Comparison of ENCODE assay signal across 12 cellular contexts in genomic region chr3:103085465-103085864, GRCh38.
DNase-seq lines count a peak whose midpoint lies in the region; ATAC-seq and TF ChIP-seq lines count a peak whose summit lies in the region.
"Had no signal": no experiment of that assay in that cellular context is flagged by ENCODE, and none has a peak within 500 bp of the region (broad histone marks: within the 10 kb centered on the region; RNA-seq: fewer than 3 reads in every experiment).

No MANE protein-coding gene starts in this region.

- H3K9ac ChIP-seq in Loucy (ENCODE audit: low read depth, low read length, poor library complexity, severe bottlenecking) (no peak overlapping the region), neural cell (ENCODE audit: low read length) (no peak overlapping the region)

- DNase-seq in A172 (ENCODE audit: low spot score) (no peak), foreskin fibroblast (no peak)
- no peak for DNase-seq in activated T-cell treated with anti-CD3 and anti-CD28 coated beads, Interleukin-2, amount 50 U/mL, for 72 hours
- DNase-seq: brain microvascular endothelial cell; CD4-positive, alpha-beta memory T cell; upper lobe of left lung had no signal

- H3K4me1 ChIP-seq in Loucy (ENCODE audit: insufficient read depth, low read length, poor library complexity, severe bottlenecking), result peaks cover 11% of the 10 kb centered on the region
- H3K4me1 ChIP-seq: upper lobe of left lung had no signal

- H3K4me1 Mint-ChIP-seq in activated T-cell treated with anti-CD3 and anti-CD28 coated beads, Interleukin-2, amount 50 U/mL, for 72 hours (ENCODE audit: low read depth), result no peaks in the 10 kb centered on the region
- H3K4me1 Mint-ChIP-seq: CD4-positive, alpha-beta memory T cell had no signal

- peaks cover 2 to 3% of the 10 kb centered on the region in 2 donors for H3K9me3 Mint-ChIP-seq in activated T-cell treated with anti-CD3 and anti-CD28 coated beads, Interleukin-2, amount 50 U/mL, for 72 hours

- H3F3A ChIP-seq in Loucy (ENCODE audit: low read depth) (no peaks in the 10 kb centered on the region), neural cell (ENCODE audit: insufficient read depth, low read length, poor library complexity, severe bottlenecking) (no peaks in the 10 kb centered on the region)

- H3K79me2 ChIP-seq in Loucy (ENCODE audit: insufficient read depth, low read length), result no peaks in the 10 kb centered on the region
- no peaks in the 10 kb centered on the region for H3K79me2 ChIP-seq in neural cell (replicated peaks; ENCODE audit: insufficient read depth, low read length)

- H3K4me3 Mint-ChIP-seq in activated T-cell treated with anti-CD3 and anti-CD28 coated beads, Interleukin-2, amount 50 U/mL, for 72 hours, result no peak overlapping the region
- H3K4me3 Mint-ChIP-seq: CD4-positive, alpha-beta memory T cell had no signal

- H3K27ac ChIP-seq in neural cell (ENCODE audit: low read length), result no peak overlapping the region
- H3K27ac ChIP-seq: brain microvascular endothelial cell, upper lobe of left lung had no signal

- peak overlapping the region; percentile 76; the same call in 1 of the 2 replicates for H2AFZ ChIP-seq in Loucy (ENCODE audit: low read length)
- no peak overlapping the region for H2AFZ ChIP-seq in neural cell (ENCODE audit: low read depth, low read length)

- H3K36me3 ChIP-seq in Loucy (ENCODE audit: insufficient read depth, low read length) (no peaks in the 10 kb centered on the region), neural cell (ENCODE audit: insufficient read depth, low read length) (no peaks in the 10 kb centered on the region)
- H3K36me3 ChIP-seq: brain microvascular endothelial cell, upper lobe of left lung had no signal

- H3K9me3 ChIP-seq in Loucy (ENCODE audit: insufficient read depth, low read depth, low read length), result no peaks in the 10 kb centered on the region
- H3K9me3 ChIP-seq in neural cell (ENCODE audit: low read length), result no peaks in the 10 kb centered on the region
- H3K9me3 ChIP-seq: upper lobe of left lung had no signal

- H3K9me2 ChIP-seq in Loucy (replicated peaks; ENCODE audit: low read depth, low read length) (no peaks in the 10 kb centered on the region; the same call in 1 of the 2 replicates), neural cell (ENCODE audit: insufficient read depth, low read length) (no peaks in the 10 kb centered on the region)

- no peak overlapping the region for H3K4me3 ChIP-seq in Loucy (ENCODE audit: low read length, poor library complexity, severe bottlenecking)
- H3K4me3 ChIP-seq in neural cell (ENCODE audit: low read length), result no peak overlapping the region
- H3K4me3 ChIP-seq in foreskin fibroblast (ENCODE audit: low read depth in 1 of 2, low read length in 2 of 2), result no peak overlapping the region
- H3K4me3 ChIP-seq: K562, upper lobe of left lung had no signal

- no peak overlapping the region for H3K27ac Mint-ChIP-seq in activated T-cell treated with anti-CD3 and anti-CD28 coated beads, Interleukin-2, amount 50 U/mL, for 72 hours
- H3K27ac Mint-ChIP-seq: CD4-positive, alpha-beta memory T cell had no signal

- TF ChIP-seq CTCF in Loucy (conservative IDR thresholded peaks at IDR 0.05; ENCODE audit: low read length) (no peak), neural cell (IDR thresholded peaks at IDR 0.05; ENCODE audit: poor library complexity, severe bottlenecking) (no peak), foreskin fibroblast (IDR thresholded peaks at IDR 0.05; ENCODE audit: low read depth, low read length) (no peak)

- peak; percentile 87 for TF ChIP-seq EP300 in neural cell (conservative IDR thresholded peaks at IDR 0.05; ENCODE audit: poor library complexity, severe bottlenecking)

- no peaks in the 10 kb centered on the region for H3K36me3 Mint-ChIP-seq in activated T-cell treated with anti-CD3 and anti-CD28 coated beads, Interleukin-2, amount 50 U/mL, for 72 hours (ENCODE audit: insufficient read depth in 2 of 2)
- H3K36me3 Mint-ChIP-seq: CD4-positive, alpha-beta memory T cell had no signal

- H3K4me2 ChIP-seq in Loucy (ENCODE audit: low read depth, low read length, poor library complexity, severe bottlenecking) (no peak overlapping the region), neural cell (ENCODE audit: low read length) (no peak overlapping the region)

- H3K27me3 ChIP-seq in Loucy (ENCODE audit: insufficient read depth, low read length, poor library complexity, severe bottlenecking), result no peaks in the 10 kb centered on the region
- no peaks in the 10 kb centered on the region for H3K27me3 ChIP-seq in neural cell (ENCODE audit: insufficient read depth, low read depth, low read length)
- H3K27me3 ChIP-seq: brain microvascular endothelial cell, upper lobe of left lung had no signal

- ATAC-seq in GM19023 (IDR thresholded peaks at IDR 0.05; ENCODE audit: unreplicated experiment), result peak; percentile 73
- ATAC-seq in HG02798 (IDR thresholded peaks at IDR 0.05; ENCODE audit: poor library complexity, unreplicated experiment), result peak; percentile 75
- ATAC-seq in HG02571 (IDR thresholded peaks at IDR 0.05; ENCODE audit: unreplicated experiment), result no peak
- ATAC-seq in activated T-cell treated with anti-CD3 and anti-CD28 coated beads, Interleukin-2, amount 50 U/mL, for 72 hours (replicated peaks in 1 of 2), result no peak
- ATAC-seq: K562 had no signal

- H3K27me3 Mint-ChIP-seq in activated T-cell treated with anti-CD3 and anti-CD28 coated beads, Interleukin-2, amount 50 U/mL, for 72 hours (ENCODE audit: low read depth), result no peaks in the 10 kb centered on the region
- H3K27me3 Mint-ChIP-seq: CD4-positive, alpha-beta memory T cell had no signal

- TF ChIP-seq RAD21 in neural cell (conservative IDR thresholded peaks at IDR 0.05), result no peak

- no peaks in the 10 kb centered on the region for H4K20me1 ChIP-seq in Loucy (ENCODE audit: insufficient read depth, low read length, poor library complexity, severe bottlenecking)
- H4K20me1 ChIP-seq in neural cell (ENCODE audit: insufficient read depth), result no peaks in the 10 kb centered on the region

TF ChIP-seq in neural cell, 6 proteins besides CTCF, POLR2A, EP300 and RAD21:
- TF ChIP-seq EZH2 (IDR thresholded peaks at IDR 0.05; ENCODE audit: borderline replicate concordance, insufficient read depth, low read length, poor library complexity, severe bottlenecking), result no peak
- peak; percentile 65 for TF ChIP-seq POLR2AphosphoS5 (IDR thresholded peaks at IDR 0.05)
- TF ChIP-seq SMC3 (conservative IDR thresholded peaks at IDR 0.05; ENCODE audit: poor library complexity), result no peak
- TF ChIP-seq, protein P1, sequence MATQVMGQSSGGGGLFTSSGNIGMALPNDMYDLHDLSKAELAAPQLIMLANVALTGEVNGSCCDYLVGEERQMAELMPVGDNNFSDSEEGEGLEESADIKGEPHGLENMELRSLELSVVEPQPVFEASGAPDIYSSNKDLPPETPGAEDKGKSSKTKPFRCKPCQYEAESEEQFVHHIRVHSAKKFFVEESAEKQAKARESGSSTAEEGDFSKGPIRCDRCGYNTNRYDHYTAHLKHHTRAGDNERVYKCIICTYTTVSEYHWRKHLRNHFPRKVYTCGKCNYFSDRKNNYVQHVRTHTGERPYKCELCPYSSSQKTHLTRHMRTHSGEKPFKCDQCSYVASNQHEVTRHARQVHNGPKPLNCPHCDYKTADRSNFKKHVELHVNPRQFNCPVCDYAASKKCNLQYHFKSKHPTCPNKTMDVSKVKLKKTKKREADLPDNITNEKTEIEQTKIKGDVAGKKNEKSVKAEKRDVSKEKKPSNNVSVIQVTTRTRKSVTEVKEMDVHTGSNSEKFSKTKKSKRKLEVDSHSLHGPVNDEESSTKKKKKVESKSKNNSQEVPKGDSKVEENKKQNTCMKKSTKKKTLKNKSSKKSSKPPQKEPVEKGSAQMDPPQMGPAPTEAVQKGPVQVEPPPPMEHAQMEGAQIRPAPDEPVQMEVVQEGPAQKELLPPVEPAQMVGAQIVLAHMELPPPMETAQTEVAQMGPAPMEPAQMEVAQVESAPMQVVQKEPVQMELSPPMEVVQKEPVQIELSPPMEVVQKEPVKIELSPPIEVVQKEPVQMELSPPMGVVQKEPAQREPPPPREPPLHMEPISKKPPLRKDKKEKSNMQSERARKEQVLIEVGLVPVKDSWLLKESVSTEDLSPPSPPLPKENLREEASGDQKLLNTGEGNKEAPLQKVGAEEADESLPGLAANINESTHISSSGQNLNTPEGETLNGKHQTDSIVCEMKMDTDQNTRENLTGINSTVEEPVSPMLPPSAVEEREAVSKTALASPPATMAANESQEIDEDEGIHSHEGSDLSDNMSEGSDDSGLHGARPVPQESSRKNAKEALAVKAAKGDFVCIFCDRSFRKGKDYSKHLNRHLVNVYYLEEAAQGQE (IDR thresholded peaks at IDR 0.05; ENCODE audit: borderline replicate concordance), result no peak

Comparison
In these comparisons a context has a peak if more than half of its experiments do, and no peak if none do; other contexts are left out.
1. ATAC-seq: peak in GM19023 (single experiment) and HG02798 (single experiment); none in HG02571 (single experiment) and activated T-cell treated with anti-CD3 and anti-CD28 coated beads, Interleukin-2, amount 50 U/mL, for 72 hours (0 of 2).